18 cellular contexts compared by ENCODE assay signal in genomic region chr9:133864011-133864410, GRCh38.
A peak's percentile ranks its signal among the peaks of the same experiment; 100 is the strongest.
DNase-seq lines count a peak whose midpoint lies in the region; ATAC-seq and TF ChIP-seq lines count a peak whose summit lies in the region.
"Had no signal": no experiment of that assay in that cellular context is flagged by ENCODE, and none has a peak within 500 bp of the region (broad histone marks: within the 10 kb centered on the region; RNA-seq: fewer than 3 reads in every experiment).

No MANE protein-coding gene starts in this region.

- H3K27me3 ChIP-seq in BE2C (no peaks in the 10 kb centered on the region), RWPE2 (ENCODE audit: insufficient read depth, poor library complexity, severe bottlenecking) (no peaks in the 10 kb centered on the region), foreskin keratinocyte (no peaks in the 10 kb centered on the region), neuronal stem cell (ENCODE audit: control insufficient read depth in 3 of 3, insufficient read depth in 3 of 3, low read depth in 1 of 3, low read length in 3 of 3) (no peaks in the 10 kb centered on the region)
- H3K27me3 ChIP-seq: tibial nerve had no signal

- peak overlapping the region; percentile 9 for H3K9ac ChIP-seq in neuronal stem cell (ENCODE audit: low read depth, low read length, poor library complexity)

- no peak overlapping the region for H3K14ac ChIP-seq in neuronal stem cell (ENCODE audit: low read length)

- H3K18ac ChIP-seq in neuronal stem cell (ENCODE audit: low read length), result peak overlapping the region; percentile 65

- H4K91ac ChIP-seq in neuronal stem cell (ENCODE audit: low read depth, low read length, poor library complexity), result no peak overlapping the region

- H2BK15ac ChIP-seq in neuronal stem cell (ENCODE audit: low read length), result no peak overlapping the region

- peaks cover 34% of the 10 kb centered on the region for H3K4me1 ChIP-seq in BE2C
- H3K4me1 ChIP-seq in RWPE2 (ENCODE audit: insufficient read depth, poor library complexity, severe bottlenecking), result peaks cover 8% of the 10 kb centered on the region
- peaks cover 10% of the 10 kb centered on the region for H3K4me1 ChIP-seq in foreskin keratinocyte
- H3K4me1 ChIP-seq in neuronal stem cell (ENCODE audit: control insufficient read depth in 2 of 2, insufficient read depth in 1 of 2, low read depth in 1 of 2, low read length in 2 of 2), result peaks cover 2 to 12% of the 10 kb centered on the region in 2 donors

- no peak overlapping the region for H3K4me3 ChIP-seq in BE2C (ENCODE audit: low read depth, low read length)
- H3K4me3 ChIP-seq in RWPE2 (ENCODE audit: severe bottlenecking), result no peak overlapping the region
- no peak overlapping the region for H3K4me3 ChIP-seq in neuronal stem cell (ENCODE audit: low read length in 2 of 2)
- H3K4me3 ChIP-seq: skin epidermis had no signal

- peaks cover 13% of the 10 kb centered on the region for H3K79me1 ChIP-seq in neuronal stem cell (ENCODE audit: low read depth, low read length)

- H3K9me3 ChIP-seq in BE2C (no peaks in the 10 kb centered on the region), RWPE2 (ENCODE audit: severe bottlenecking) (no peaks in the 10 kb centered on the region), neuronal stem cell (replicated peaks in 1 of 2; ENCODE audit: control insufficient read depth in 2 of 2, insufficient read depth in 1 of 2, low read depth in 1 of 2, low read length in 2 of 2) (peaks cover 10 to 16% of the 10 kb centered on the region in 2 donors)

- peak overlapping the region; percentile 29 for H3K23ac ChIP-seq in neuronal stem cell (ENCODE audit: low read depth, low read length, poor library complexity)

- peak overlapping the region; percentile 57 for H2BK5ac ChIP-seq in neuronal stem cell (ENCODE audit: low read length)

- no peak overlapping the region for H2BK120ac ChIP-seq in neuronal stem cell (ENCODE audit: low read depth, low read length)

- no peak overlapping the region for H3K4me2 ChIP-seq in neuronal stem cell (ENCODE audit: insufficient read depth, low read length, poor library complexity, severe bottlenecking)

- H3K4ac ChIP-seq in neuronal stem cell (ENCODE audit: low read length), result peak overlapping the region; percentile 17

- no peak for TF ChIP-seq CTCF in BE2C (IDR thresholded peaks at IDR 0.05; ENCODE audit: low read depth, low read length)
- TF ChIP-seq CTCF in RWPE2 (IDR thresholded peaks at IDR 0.05; ENCODE audit: poor library complexity, severe bottlenecking), result no peak
- TF ChIP-seq CTCF in foreskin keratinocyte (conservative IDR thresholded peaks at IDR 0.05), result no peak

- no peak overlapping the region for H2BK12ac ChIP-seq in neuronal stem cell (ENCODE audit: low read length)

- DNase-seq in BE2C, result peak; percentile 40
- DNase-seq in RWPE2 (ENCODE audit: low spot score), result no peak
- DNase-seq in foreskin keratinocyte, result peak; percentile 28 to 58
- no peak for DNase-seq in neuronal stem cell (ENCODE audit: low spot score)
- no peak for DNase-seq in NCI-H1930 (lab: John Stamatoyannopoulos, UW)
- no peak for DNase-seq in H4 (ENCODE audit: low spot score)
- DNase-seq in 8988T, result no peak
- DNase-seq in inferior parietal cortex (ENCODE audit: extremely low spot score), result no peak
- DNase-seq: activated CD4-positive, CD25-positive, alpha-beta regulatory T cell treated with anti-CD3 and anti-CD28 coated beads, Interleukin-2, amount 50 U/mL, for 72 hours; activated effector memory CD4-positive, alpha-beta T cell treated with Interleukin-2 at 50 U/mL for 16 hours; aorta; GOT3; NCI-H1105 treated with DMSO at 0.1 percent for 48 hours; NCI-H345; SIG-M5; T-helper 17 cell had no signal

- H2AFZ ChIP-seq in neuronal stem cell (ENCODE audit: low read length), result no peak overlapping the region

- peaks cover 16% of the 10 kb centered on the region for H3K36me3 ChIP-seq in BE2C
- peaks cover 21% of the 10 kb centered on the region for H3K36me3 ChIP-seq in RWPE2 (ENCODE audit: low read depth)
- H3K36me3 ChIP-seq in neuronal stem cell (replicated peaks in 1 of 2; ENCODE audit: control insufficient read depth in 2 of 2, insufficient read depth in 2 of 2, low read length in 2 of 2), result peaks cover 7 to 29% of the 10 kb centered on the region in 2 donors

- no peak overlapping the region for H4K8ac ChIP-seq in neuronal stem cell (ENCODE audit: low read depth, low read length)

- no CpG with 5 or more reads among the region's 16 CpGs for WGBS in neuronal stem cell (ENCODE audit: extremely low coverage in 2 of 2, insufficient read length in 2 of 2, insufficient replicate concordance in 1 of 2), 2 donors

- no peak overlapping the region for H2AK5ac ChIP-seq in neuronal stem cell (ENCODE audit: low read depth, low read length)

- H3K27ac ChIP-seq in RWPE2 (ENCODE audit: poor library complexity, severe bottlenecking) (peak overlapping the region; percentile 36), foreskin keratinocyte (no peak overlapping the region), neuronal stem cell (replicated peaks; ENCODE audit: low read length) (no peak overlapping the region)

- ATAC-seq in RWPE2 (ENCODE audit: low read depth) (no peak), foreskin keratinocyte (peak; percentile 35)
- ATAC-seq: T-helper 17 cell had no signal

Comparison
In these comparisons a context has a peak if more than half of its experiments do, and no peak if none do; other contexts are left out.
1. DNase-seq: peak in BE2C (single experiment) and foreskin keratinocyte (2 of 2); none in RWPE2 (single experiment), neuronal stem cell (single experiment), NCI-H1930 (0 of 2), H4 (single experiment), 8988T (single experiment) and inferior parietal cortex (single experiment).